ENCODE assay signal across 11 cellular contexts in the genomic region with DNA sequence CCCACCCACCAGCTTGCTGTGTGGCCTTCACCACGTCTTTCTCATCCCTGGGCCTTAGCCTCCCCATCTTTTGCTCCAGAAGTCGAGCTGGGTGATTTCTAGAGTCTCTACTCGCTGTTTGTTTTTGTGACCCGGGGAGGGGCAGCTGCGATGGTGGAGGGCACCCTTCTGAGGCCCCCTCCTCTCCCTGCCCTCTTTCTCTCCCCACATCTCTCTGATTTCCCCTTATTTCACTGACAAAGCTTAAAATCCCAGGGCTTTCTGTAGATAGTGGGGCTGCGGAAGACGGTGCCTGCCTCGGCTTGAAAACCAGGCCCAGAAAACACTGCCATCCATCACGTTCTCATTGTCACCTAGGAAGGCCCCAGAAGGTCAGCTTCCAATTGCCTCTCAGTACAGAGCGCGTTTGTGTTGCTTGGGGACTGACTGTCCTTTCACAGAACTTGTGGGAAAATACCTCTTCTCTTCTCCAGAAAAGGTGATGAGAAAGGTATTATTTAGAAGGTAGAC.
DNase-seq lines count a peak whose midpoint lies in the region; ATAC-seq lines count a peak whose summit lies in the region.
"Had no signal": no experiment of that assay in that cellular context is flagged by ENCODE, and none has a peak within 500 bp of the region (broad histone marks: within the 10 kb centered on the region; RNA-seq: fewer than 3 reads in every experiment).

No MANE protein-coding gene starts in this region.

- peak overlapping the region; percentile 46 for H3K4me3 Mint-ChIP-seq in activated T-helper 17 cell treated with anti-CD3 and anti-CD28 coated beads, Interleukin-2, amount 50 U/mL, for 72 hours
- peak overlapping the region; percentile 39 to 69 for H3K4me3 Mint-ChIP-seq in stimulated activated naive CD8-positive, alpha-beta T cell treated with anti-CD3 and anti-CD28 coated beads, Interleukin-15, amount 100 ng/mL, for 72 hours

- DNase-seq in H7 (peak; percentile 54), iPS-NIHi7 (ENCODE audit: extremely low spot score) (peak; percentile 14), NCI-H2029 treated with DMSO at 0.1 percent for 48 hours (lab: John Stamatoyannopoulos, UW) (no peak), NCI-H1417 treated with DMSO at 0.1 percent for 48 hours (lab: John Stamatoyannopoulos, UW) (no peak)
- no peak for DNase-seq in stimulated activated naive CD8-positive, alpha-beta T cell treated with anti-CD3 and anti-CD28 coated beads, Interleukin-15, amount 100 ng/mL, for 72 hours
- DNase-seq: GF-D8; MG63; SK-N-SH; stimulated activated CD4-positive, alpha-beta T cell treated with anti-CD3 and anti-CD28 coated beads, Interleukin-4, amount 100 ng/mL, for 24 hours had no signal

- no peaks in the 10 kb centered on the region for H3K36me3 Mint-ChIP-seq in activated T-helper 17 cell treated with anti-CD3 and anti-CD28 coated beads, Interleukin-2, amount 50 U/mL, for 72 hours (ENCODE audit: low read depth)

- ATAC-seq in activated T-helper 17 cell treated with anti-CD3 and anti-CD28 coated beads, Interleukin-2, amount 50 U/mL, for 72 hours (replicated peaks) = no peak
- no peak for ATAC-seq in stimulated activated naive CD8-positive, alpha-beta T cell treated with anti-CD3 and anti-CD28 coated beads, Interleukin-15, amount 100 ng/mL, for 72 hours
- ATAC-seq in HG03175 (IDR thresholded peaks at IDR 0.05; ENCODE audit: unreplicated experiment) = no peak

- peaks cover 2% of the 10 kb centered on the region; the same call in 1 of the 2 replicates for H3K27me3 ChIP-seq in H7 (ENCODE audit: control insufficient read depth, insufficient read depth, low read length)
- H3K27me3 ChIP-seq: MG63 had no signal

- no peaks in the 10 kb centered on the region for H3K4me1 Mint-ChIP-seq in activated T-helper 17 cell treated with anti-CD3 and anti-CD28 coated beads, Interleukin-2, amount 50 U/mL, for 72 hours
- peaks cover 21% of the 10 kb centered on the region for H3K4me1 Mint-ChIP-seq in stimulated activated naive CD8-positive, alpha-beta T cell treated with anti-CD3 and anti-CD28 coated beads, Interleukin-15, amount 100 ng/mL, for 72 hours

- H3K27ac Mint-ChIP-seq in activated T-helper 17 cell treated with anti-CD3 and anti-CD28 coated beads, Interleukin-2, amount 50 U/mL, for 72 hours = no peak overlapping the region
- peak overlapping the region in 1 of 2 donors; percentile 69 for H3K27ac Mint-ChIP-seq in stimulated activated naive CD8-positive, alpha-beta T cell treated with anti-CD3 and anti-CD28 coated beads, Interleukin-15, amount 100 ng/mL, for 72 hours

- no peaks in the 10 kb centered on the region for H3K36me3 ChIP-seq in H7 (replicated peaks; ENCODE audit: control insufficient read depth, insufficient read depth, low read length)
- H3K36me3 ChIP-seq: MG63 had no signal

- H3K27me3 Mint-ChIP-seq in activated T-helper 17 cell treated with anti-CD3 and anti-CD28 coated beads, Interleukin-2, amount 50 U/mL, for 72 hours = peaks cover 7% of the 10 kb centered on the region
- H3K27me3 Mint-ChIP-seq in stimulated activated naive CD8-positive, alpha-beta T cell treated with anti-CD3 and anti-CD28 coated beads, Interleukin-15, amount 100 ng/mL, for 72 hours = peaks cover 18% of the 10 kb centered on the region

- peaks cover 5% of the 10 kb centered on the region for H3K9me3 Mint-ChIP-seq in activated T-helper 17 cell treated with anti-CD3 and anti-CD28 coated beads, Interleukin-2, amount 50 U/mL, for 72 hours
- no peaks in the 10 kb centered on the region for H3K9me3 Mint-ChIP-seq in stimulated activated naive CD8-positive, alpha-beta T cell treated with anti-CD3 and anti-CD28 coated beads, Interleukin-15, amount 100 ng/mL, for 72 hours

- no peak overlapping the region for H3K4me3 ChIP-seq in H7 (ENCODE audit: insufficient read depth, low read depth, low read length)

Comparison
In these comparisons a context has a peak if more than half of its experiments do, and no peak if none do; other contexts are left out.
1. DNase-seq: peak in H7 (single experiment) and iPS-NIHi7 (single experiment); none in stimulated activated naive CD8-positive, alpha-beta T cell treated with anti-CD3 and anti-CD28 coated beads, Interleukin-15, amount 100 ng/mL, for 72 hours (0 of 2), NCI-H2029 treated with DMSO at 0.1 percent for 48 hours (single experiment) and NCI-H1417 treated with DMSO at 0.1 percent for 48 hours (single experiment).